In genomic region chr2:222909276-222909675, GRCh38 we compare ENCODE assay signal across 1 cellular context.
TF ChIP-seq lines count a peak whose summit lies in the region.

No MANE protein-coding gene starts in this region.

TF ChIP-seq in GM23338, 12 proteins besides CTCF, POLR2A, EP300 and RAD21 (continued from another document):
- TF ChIP-seq REST (IDR thresholded peaks at IDR 0.05; ENCODE audit: unreplicated experiment), result no peak
- no peak for TF ChIP-seq EZH2 (IDR thresholded peaks at IDR 0.05; ENCODE audit: low read depth, unreplicated experiment)
- TF ChIP-seq ETS1 (IDR thresholded peaks at IDR 0.05), result no peak
- no peak for TF ChIP-seq POLR2AphosphoS5 (IDR thresholded peaks at IDR 0.05; ENCODE audit: low read depth)
- TF ChIP-seq STAT1 (IDR thresholded peaks at IDR 0.05; ENCODE audit: unreplicated experiment), result no peak
- TF ChIP-seq ZNF462 (CRISPR knock-in tag; IDR thresholded peaks at IDR 0.05), result no peak
